In genomic region chr2:200525882-200526651, GRCh38 we compare ENCODE assay signal across 8 cellular contexts. TPM values are rescaled to one million over a fixed set of nuclear protein-coding genes. Genes with fewer than 3 reads are reported as not detected.
DNase-seq lines count a peak whose midpoint lies in the region; ATAC-seq lines count a peak whose summit lies in the region.

Gene SGO2 (plus strand): TSS chr2:200526207. CDS start chr2:200532976, 6,769 bp downstream.

- peaks cover 6% of the 10 kb centered on the region for H3K27me3 Mint-ChIP-seq in CD4-positive, CD25-positive, alpha-beta regulatory T cell

- H3K36me3 Mint-ChIP-seq in CD4-positive, CD25-positive, alpha-beta regulatory T cell = no peaks in the 10 kb centered on the region

- DNase-seq in CD4-positive, CD25-positive, alpha-beta regulatory T cell = peak; percentile 95 to 98 (median 95)
- peak; percentile 94 for DNase-seq in NCI-H774 (lab: John Stamatoyannopoulos, UW)
- DNase-seq in activated CD4-positive, alpha-beta T cell treated with anti-CD3 and anti-CD28 coated beads, Interleukin-2, amount 50 U/mL, for 24 hours (ENCODE audit: low read depth in 1 of 2, low spot score in 1 of 2) = peak; percentile 88 to 95
- DNase-seq in dedifferentiated amniotic fluid mesenchymal stem cell (ENCODE audit: extremely low spot score) = peak; percentile 96
- peak; percentile 93 for DNase-seq in left lobe of liver (ENCODE audit: low spot score)
- DNase-seq in stimulated activated CD4-positive, alpha-beta T cell treated with anti-CD3 and anti-CD28 coated beads, Interleukin-2, amount 100 ng/mL, for 24 hours = peak; percentile 96 to 97

- no peaks in the 10 kb centered on the region for H3K36me3 ChIP-seq in CD4-positive, CD25-positive, alpha-beta regulatory T cell (ENCODE audit: control insufficient read depth, insufficient read depth, low read length)

- peaks cover 8% of the 10 kb centered on the region for H3K4me1 ChIP-seq in CD4-positive, CD25-positive, alpha-beta regulatory T cell (ENCODE audit: control insufficient read depth, insufficient read depth, low read length, poor library complexity, severe bottlenecking)

- H3K27ac ChIP-seq in CD4-positive, CD25-positive, alpha-beta regulatory T cell (ENCODE audit: insufficient read depth, low read length, poor library complexity, severe bottlenecking) = peak within 1 kb of the TSS; percentile 73

- no peaks in the 10 kb centered on the region for H3K27me3 ChIP-seq in CD4-positive, CD25-positive, alpha-beta regulatory T cell (ENCODE audit: control insufficient read depth, insufficient read depth, low read length)

- no peaks in the 10 kb centered on the region for H3K9me3 ChIP-seq in CD4-positive, CD25-positive, alpha-beta regulatory T cell (ENCODE audit: control insufficient read depth in 2 of 2, low read length in 2 of 2)

- H3K27ac Mint-ChIP-seq in CD4-positive, CD25-positive, alpha-beta regulatory T cell = peak within 1 kb of the TSS; percentile 78 to 95 (median 87)

- no peaks in the 10 kb centered on the region for H3K9me3 Mint-ChIP-seq in CD4-positive, CD25-positive, alpha-beta regulatory T cell

- ATAC-seq in CD4-positive, CD25-positive, alpha-beta regulatory T cell (ENCODE audit: low read depth in 2 of 2) = peak; percentile 100
- ATAC-seq in GM19438 (IDR thresholded peaks at IDR 0.05; ENCODE audit: low read depth, unreplicated experiment) (peak; percentile 99), HG03571 (IDR thresholded peaks at IDR 0.05; ENCODE audit: unreplicated experiment) (peak; percentile 100), left lobe of liver (peak; percentile 100)

- peak within 1 kb of the TSS; percentile 98 for H3K4me3 ChIP-seq in CD4-positive, CD25-positive, alpha-beta regulatory T cell (ENCODE audit: low read depth, low read length)

- peaks cover 5 to 18% (median 13%) of the 10 kb centered on the region in 4 donors for H3K4me1 Mint-ChIP-seq in CD4-positive, CD25-positive, alpha-beta regulatory T cell

- H3K4me3 Mint-ChIP-seq in CD4-positive, CD25-positive, alpha-beta regulatory T cell = peak within 1 kb of the TSS; percentile 92 to 100 (median 95)

RNA-seq across cellular contexts. Expression of gene SGO2, which starts in this region (rescaled TPM):
- 4.2 TPM for total RNA-seq in CD4-positive, CD25-positive, alpha-beta regulatory T cell
- 1 to 10 TPM; 2.3 to 4.9 (median 2.8) TPM for polyA plus RNA-seq in CD4-positive, CD25-positive, alpha-beta regulatory T cell
- total RNA-seq in left lobe of liver = 0.50 TPM

Comparison
In these comparisons a context has a peak if more than half of its experiments do, and no peak if none do; other contexts are left out.
1. Peak in every context shown above with its lines: DNase-seq, ATAC-seq, H3K4me3 ChIP-seq and H3K27ac ChIP-seq.
2. Peak in DNase-seq and ATAC-seq in left lobe of liver; RNA of the gene not detected or under 1 TPM.